ENCODE assay signal across 19 cellular contexts in the genomic region with DNA sequence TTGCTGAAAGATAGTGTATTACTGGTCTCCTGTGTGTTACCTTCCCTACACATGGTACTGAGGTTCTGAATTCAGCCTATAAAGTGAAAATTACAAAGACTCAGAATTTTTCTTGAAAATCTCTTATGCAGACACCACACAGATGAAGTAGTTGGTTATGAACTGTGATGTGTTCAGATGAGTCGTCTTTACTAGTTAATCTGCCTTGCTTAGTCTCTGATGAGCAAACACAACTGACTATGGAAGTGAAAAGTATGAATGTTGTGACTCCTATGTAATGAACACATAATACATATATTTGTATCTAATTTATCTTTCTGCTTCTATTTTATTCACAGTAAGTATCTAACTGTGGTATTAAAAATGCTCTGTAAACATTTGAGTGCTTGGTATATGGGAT.
"Had no signal": no experiment of that assay in that cellular context is flagged by ENCODE, and none has a peak within 500 bp of the region (broad histone marks: within the 10 kb centered on the region; RNA-seq: fewer than 3 reads in every experiment).

No MANE protein-coding gene starts in this region.

- H3K36me3 ChIP-seq: right lobe of liver, thyroid gland had no signal

- H3K4me2 ChIP-seq: smooth muscle cell had no signal

- H3K9me3 ChIP-seq: gastroesophageal sphincter, heart left ventricle, left ventricle myocardium inferior, right lobe of liver, thyroid gland had no signal

- H3K4me3 ChIP-seq: cardiac muscle cell, dorsolateral prefrontal cortex, gastroesophageal sphincter, heart left ventricle, left ventricle myocardium inferior, right lobe of liver, SK-N-MC, smooth muscle cell, thyroid gland had no signal

- H3K27me3 ChIP-seq: cardiac muscle cell, dorsolateral prefrontal cortex, gastroesophageal sphincter, heart left ventricle, right lobe of liver, thyroid gland had no signal

- H3K27me3 Mint-ChIP-seq: activated CD4-positive, alpha-beta memory T cell treated with anti-CD3 and anti-CD28 coated beads for 36 hours; activated CD4-positive, alpha-beta T cell treated with anti-CD3 and anti-CD28 coated beads for 36 hours; naive B cell had no signal

- H3K27ac Mint-ChIP-seq: activated CD4-positive, alpha-beta memory T cell treated with anti-CD3 and anti-CD28 coated beads for 36 hours; activated CD4-positive, alpha-beta T cell treated with anti-CD3 and anti-CD28 coated beads for 36 hours; endodermal cell; naive B cell; WTC11 had no signal

- H3K9me3 Mint-ChIP-seq: endodermal cell, WTC11 had no signal

- DNase-seq: activated CD4-positive, alpha-beta memory T cell treated with anti-CD3 and anti-CD28 coated beads for 36 hours; activated CD4-positive, alpha-beta T cell treated with anti-CD3 and anti-CD28 coated beads for 36 hours; activated effector memory CD4-positive, alpha-beta T cell treated with Interleukin-2 at 50 U/mL for 16 hours; activated naive CD4-positive, alpha-beta T cell treated with anti-CD3 and anti-CD28 coated beads, Interleukin-2, amount 50 U/mL, for 16 hours; activated T-cell treated with anti-CD3 and anti-CD28 coated beads, Interleukin-2, amount 50 U/mL, for 48 hours; aorta; dorsolateral prefrontal cortex; endodermal cell; heart left ventricle; left ventricle myocardium inferior; naive B cell; right lobe of liver; stimulated activated CD4-positive, alpha-beta T cell treated with anti-CD3 and anti-CD28 coated beads, Interleukin-4, amount 100 ng/mL, for 1 hour; thyroid gland had no signal

- H3K27ac ChIP-seq: cardiac muscle cell, dorsolateral prefrontal cortex, heart left ventricle, left ventricle myocardium inferior, right lobe of liver, SK-N-MC, thyroid gland had no signal

- ATAC-seq: activated CD4-positive, alpha-beta T cell treated with anti-CD3 and anti-CD28 coated beads for 36 hours; heart left ventricle; WTC11 had no signal

- H3K4me3 Mint-ChIP-seq: activated CD4-positive, alpha-beta memory T cell treated with anti-CD3 and anti-CD28 coated beads for 36 hours; activated CD4-positive, alpha-beta T cell treated with anti-CD3 and anti-CD28 coated beads for 36 hours; endodermal cell; naive B cell; WTC11 had no signal
